Comparison of ENCODE assay signal across 9 cellular contexts in genomic region chr11:46391186-46391577, GRCh38. TPM values are rescaled to one million over a fixed set of nuclear protein-coding genes. Genes with fewer than 3 reads are reported as not detected.
DNase-seq lines count a peak whose midpoint lies in the region; ATAC-seq and TF ChIP-seq lines count a peak whose summit lies in the region.
"Had no signal": no experiment of that assay in that cellular context is flagged by ENCODE, and none has a peak within 500 bp of the region (broad histone marks: within the 10 kb centered on the region; RNA-seq: fewer than 3 reads in every experiment).

No MANE protein-coding gene starts in this region.

- H3K27ac Mint-ChIP-seq in stimulated activated effector memory CD8-positive, alpha-beta T cell treated with anti-CD3 and anti-CD28 coated beads, Interleukin-12 subunit alpha, Interleukin-12 subunit beta, amount 100 ng/mL, for 72 hours = no peak overlapping the region

- TF ChIP-seq RAD21 in SK-N-SH (IDR thresholded peaks at IDR 0.05; ENCODE audit: low read length) = no peak

- H3K27me3 ChIP-seq in SK-N-SH (ENCODE audit: insufficient read depth) (peaks cover 15% of the 10 kb centered on the region), SJCRH30 (no peaks in the 10 kb centered on the region), hepatocyte (peaks cover 43% of the 10 kb centered on the region), aorta (ENCODE audit: control insufficient read depth in 1 of 2, insufficient read depth in 2 of 2, low read length in 1 of 2) (no peaks in the 10 kb centered on the region)

- H3K4me3 ChIP-seq in SK-N-SH (ENCODE audit: low read depth in 2 of 2, low read length in 1 of 2) (peak overlapping the region; percentile 35 to 52; a peak in 2 of 4 replicates), SJCRH30 (peak overlapping the region; percentile 85), hepatocyte (no peak overlapping the region), aorta (ENCODE audit: low read length in 2 of 2) (no peak overlapping the region)
- H3K4me3 ChIP-seq: uterus had no signal

- H3K9me3 ChIP-seq in SK-N-SH = no peaks in the 10 kb centered on the region
- H3K9me3 ChIP-seq in SJCRH30 (replicated peaks) = no peaks in the 10 kb centered on the region
- no peaks in the 10 kb centered on the region for H3K9me3 ChIP-seq in hepatocyte (ENCODE audit: low read depth)
- H3K9me3 ChIP-seq in aorta (ENCODE audit: control insufficient read depth, low read length) = no peaks in the 10 kb centered on the region
- H3K9me3 ChIP-seq: uterus had no signal

- H3K79me2 ChIP-seq in SK-N-SH (ENCODE audit: insufficient read depth) (no peaks in the 10 kb centered on the region), hepatocyte (no peaks in the 10 kb centered on the region)

- CTCF ChIA-PET in SK-N-SH (lab: Yijun Ruan, JAX) = interaction anchor here (0.9 to 7.6 kb wide), 35 partner anchors 8 to 223 kb away, joined by 3 to 204 read pairs (median 5); partner anchors contain the start of genes AMBRA1, DGKZ and MDK

- no peaks in the 10 kb centered on the region for H3K9me3 Mint-ChIP-seq in stimulated activated effector memory CD8-positive, alpha-beta T cell treated with anti-CD3 and anti-CD28 coated beads, Interleukin-12 subunit alpha, Interleukin-12 subunit beta, amount 100 ng/mL, for 72 hours

- peaks cover 18% of the 10 kb centered on the region for H4K20me1 ChIP-seq in SK-N-SH (ENCODE audit: insufficient read depth)
- H4K20me1 ChIP-seq in hepatocyte (ENCODE audit: insufficient read depth, poor library complexity, severe bottlenecking) = no peaks in the 10 kb centered on the region

- H3K9ac ChIP-seq in SK-N-SH = no peak overlapping the region

- peaks cover 44% of the 10 kb centered on the region for H3K4me1 Mint-ChIP-seq in stimulated activated effector memory CD8-positive, alpha-beta T cell treated with anti-CD3 and anti-CD28 coated beads, Interleukin-12 subunit alpha, Interleukin-12 subunit beta, amount 100 ng/mL, for 72 hours

- peaks cover 11% of the 10 kb centered on the region for H3K36me3 Mint-ChIP-seq in stimulated activated effector memory CD8-positive, alpha-beta T cell treated with anti-CD3 and anti-CD28 coated beads, Interleukin-12 subunit alpha, Interleukin-12 subunit beta, amount 100 ng/mL, for 72 hours

- WGBS in SK-N-SH (ENCODE audit: low lambda C conversion rate) = 6% methylated on average over 9 of the region's 31 CpGs
- 4% methylated on average over 9 of the region's 31 CpGs for WGBS in hepatocyte (ENCODE audit: low lambda C conversion rate, missing lambda C conversion rate)
- 1% methylated on average over 14 to 31 of the region's 31 CpGs for WGBS in aorta, 2 donors

- peak overlapping the region; percentile 56 for H3K4me3 Mint-ChIP-seq in stimulated activated effector memory CD8-positive, alpha-beta T cell treated with anti-CD3 and anti-CD28 coated beads, Interleukin-12 subunit alpha, Interleukin-12 subunit beta, amount 100 ng/mL, for 72 hours

- no peaks in the 10 kb centered on the region for H3K36me3 ChIP-seq in SK-N-SH (replicated peaks in 1 of 2; ENCODE audit: control insufficient read depth in 1 of 2, insufficient read depth in 2 of 2, low read length in 1 of 2)
- no peaks in the 10 kb centered on the region for H3K36me3 ChIP-seq in SJCRH30
- H3K36me3 ChIP-seq in hepatocyte (replicated peaks; ENCODE audit: insufficient read depth, low read depth) = no peaks in the 10 kb centered on the region
- H3K36me3 ChIP-seq in aorta (ENCODE audit: control insufficient read depth in 1 of 2, insufficient read depth in 2 of 2, low read length in 1 of 2) = no peaks in the 10 kb centered on the region
- H3K36me3 ChIP-seq: uterus had no signal

- POLR2A ChIA-PET in SK-N-SH (lab: Yijun Ruan, JAX) = no interaction called here

- H3K4me2 ChIP-seq in SK-N-SH (no peak overlapping the region; the same call in 1 of the 2 replicates), hepatocyte (peak overlapping the region; percentile 96)

- intact Hi-C loops in aorta (cut with DNase I) = loop anchor here in 1 of 2 donors (5.0 kb wide), 1 partner anchor 226 kb away; the partner anchor contains the start of genes ATG13 and HARBI1

- ATAC-seq in SK-N-SH treated with all-trans-retinoic acid at 6 μM for 48 hours (no peak), HG03457 (IDR thresholded peaks at IDR 0.05; ENCODE audit: unreplicated experiment) (no peak), aorta (ENCODE audit: low FRiP score) (no peak)
- no peak for ATAC-seq in stimulated activated effector memory CD8-positive, alpha-beta T cell treated with anti-CD3 and anti-CD28 coated beads, Interleukin-12 subunit alpha, Interleukin-12 subunit beta, amount 100 ng/mL, for 72 hours

- H3K4me1 ChIP-seq in SK-N-SH (ENCODE audit: control insufficient read depth in 1 of 2, insufficient read depth in 2 of 2, low read depth in 1 of 2, low read length in 1 of 2) = peaks cover 0 to 27% of the 10 kb centered on the region in 2 experiments; a peak in 2 of 4 replicates
- peaks cover 10% of the 10 kb centered on the region for H3K4me1 ChIP-seq in SJCRH30
- H3K4me1 ChIP-seq in hepatocyte (ENCODE audit: insufficient read depth) = peaks cover 23% of the 10 kb centered on the region
- no peaks in the 10 kb centered on the region for H3K4me1 ChIP-seq in aorta (ENCODE audit: control insufficient read depth in 1 of 2, insufficient read depth in 2 of 2, low read length in 2 of 2)

- H3K9me2 ChIP-seq in SK-N-SH = no peaks in the 10 kb centered on the region
- no peaks in the 10 kb centered on the region for H3K9me2 ChIP-seq in hepatocyte (replicated peaks; ENCODE audit: insufficient read depth)

- DNase-seq in SK-N-SH = peak; percentile 65
- no peak for DNase-seq in SJCRH30
- DNase-seq in hepatocyte (ENCODE audit: low spot score) = no peak
- no peak for DNase-seq in stimulated activated effector memory CD8-positive, alpha-beta T cell treated with anti-CD3 and anti-CD28 coated beads, Interleukin-12 subunit alpha, Interleukin-12 subunit beta, amount 100 ng/mL, for 72 hours (ENCODE audit: low spot score in 2 of 2)
- no peak for DNase-seq in activated CD4-positive, CD25-positive, alpha-beta regulatory T cell treated with anti-CD3 and anti-CD28 coated beads, Interleukin-2, amount 50 U/mL, for 72 hours
- no peak for DNase-seq in aorta
- DNase-seq: uterus had no signal

- H3F3A ChIP-seq in SK-N-SH (replicated peaks; ENCODE audit: insufficient read depth) = peaks cover 17% of the 10 kb centered on the region

- no peak for TF ChIP-seq EP300 in SK-N-SH (IDR thresholded peaks at IDR 0.05; ENCODE audit: borderline replicate concordance in 1 of 2, low read depth in 1 of 2, low read length in 1 of 2)

- TF ChIP-seq CTCF in SK-N-SH (IDR thresholded peaks at IDR 0.05) (no peak), hepatocyte (IDR thresholded peaks at IDR 0.05; ENCODE audit: poor library complexity) (no peak)

- no peak overlapping the region for H3K27ac ChIP-seq in SK-N-SH (ENCODE audit: low read depth in 2 of 2, low read length in 1 of 2)
- H3K27ac ChIP-seq in SJCRH30 = no peak overlapping the region
- H3K27ac ChIP-seq in hepatocyte = no peak overlapping the region
- no peak overlapping the region for H3K27ac ChIP-seq in aorta (ENCODE audit: low read depth in 1 of 2, low read length in 2 of 2)
- H3K27ac ChIP-seq: uterus had no signal

- H2AFZ ChIP-seq in SK-N-SH (ENCODE audit: low read depth) (no peak overlapping the region), hepatocyte (no peak overlapping the region)

TF ChIP-seq in SK-N-SH, 30 proteins besides CTCF, POLR2A, EP300 and RAD21 (continues in another document):
- TF ChIP-seq RCOR1 (IDR thresholded peaks at IDR 0.05; ENCODE audit: low read length) (no peak), NFIC (IDR thresholded peaks at IDR 0.05; ENCODE audit: borderline replicate concordance) (no peak), MAX (IDR thresholded peaks at IDR 0.05; ENCODE audit: low read depth) (no peak), FOSL2 (IDR thresholded peaks at IDR 0.05; ENCODE audit: borderline replicate concordance, low read depth) (no peak), GABPA (IDR thresholded peaks at IDR 0.05; ENCODE audit: low read depth) (no peak), SMC3 (IDR thresholded peaks at IDR 0.05; ENCODE audit: low read depth, low read length) (no peak)

TF ChIP-seq in SK-N-SH treated with all-trans-retinoic acid at 6 μM for 48 hours, 23 proteins besides CTCF, POLR2A, EP300 and RAD21 (continues in another document):
- TF ChIP-seq ARNTL (CRISPR knock-in tag; IDR thresholded peaks at IDR 0.05; ENCODE audit: borderline replicate concordance, low read depth) = no peak
- TF ChIP-seq TOX (CRISPR knock-in tag; IDR thresholded peaks at IDR 0.05; ENCODE audit: borderline replicate concordance) = no peak
- TF ChIP-seq ZC3H10 (CRISPR knock-in tag; IDR thresholded peaks at IDR 0.05) = no peak
- TF ChIP-seq PPARA (CRISPR knock-in tag; IDR thresholded peaks at IDR 0.05; ENCODE audit: borderline replicate concordance) = no peak

RNA-seq across cellular contexts. Expression of gene CHRM4, which starts 0.4 kb away (rescaled TPM):
- 0.13 and 0.26 TPM in 2 replicates for polyA plus RNA-seq in SK-N-SH (2012; rRNA removed)
- 0.08 and 0.18 TPM in 2 replicates for polyA plus RNA-seq in SK-N-SH (2012; cell fraction: cytosol; rRNA removed)
- polyA plus RNA-seq in SK-N-SH (2012; cell fraction: nucleus; rRNA removed) = 0.36 and 0.39 TPM in 2 replicates
- total RNA-seq in SJCRH30 (2014; rRNA removed; shearing (Covaris generic)) = 0.81 and 0.97 TPM in 2 replicates
- total RNA-seq in hepatocyte = 0.30 and 0.84 TPM in 2 replicates
- polyA plus RNA-seq in hepatocyte = 0.30 TPM in 1 of 2 replicates, not detected in the other
- total RNA-seq in aorta = under 1 TPM in 1 of 2 donors, not detected in 1; 0.29 TPM
- polyA plus RNA-seq in aorta = 1 to 10 TPM in 1 of 2 donors, under 1 TPM in 1; 0.28 to 1.9 TPM

RNA-seq across cellular contexts. Expression of gene MDK, which starts 9.7 kb away (rescaled TPM):
- 1,545 and 2,395 TPM in 2 replicates for polyA plus RNA-seq in SK-N-SH (2012; rRNA removed)
- polyA plus RNA-seq in SK-N-SH (2012; cell fraction: cytosol; rRNA removed) = 1,392 and 2,174 TPM in 2 replicates
- 538 and 1,110 TPM in 2 replicates for polyA plus RNA-seq in SK-N-SH (2012; cell fraction: nucleus; rRNA removed)
- total RNA-seq in SJCRH30 (2014; rRNA removed; shearing (Covaris generic)) = 122 and 142 TPM in 2 replicates
- 515 and 562 TPM in 2 replicates for total RNA-seq in hepatocyte
- 1,225 and 1,549 TPM in 2 replicates for polyA plus RNA-seq in hepatocyte
- total RNA-seq in aorta = 10 to 100 TPM; 11.8 to 23.4 TPM
- 10 to 100 TPM; 15.8 to 40.3 TPM for polyA plus RNA-seq in aorta

RNA-seq across cellular contexts. Expression of gene DGKZ, which starts 43.9 kb away (rescaled TPM):
- polyA plus RNA-seq in SK-N-SH (2012; rRNA removed) (23.9 and 33.2 TPM in 2 replicates), hepatocyte (42.9 and 52.4 TPM in 2 replicates), aorta (10 to 100 TPM; 15.8 to 33.4 TPM)
- 9.1 and 17.5 TPM in 2 replicates for polyA plus RNA-seq in SK-N-SH (2012; cell fraction: cytosol; rRNA removed)
- 80.1 and 95.5 TPM in 2 replicates for polyA plus RNA-seq in SK-N-SH (2012; cell fraction: nucleus; rRNA removed)
- 34.2 and 42.1 TPM in 2 replicates for total RNA-seq in SJCRH30 (2014; rRNA removed; shearing (Covaris generic))
- total RNA-seq in hepatocyte (26.6 and 28.2 TPM in 2 replicates), aorta (10 to 100 TPM; 36.1 to 61.1 TPM)

Comparison
In these comparisons a context has a peak if more than half of its experiments do, and no peak if none do; other contexts are left out.
1. H3K4me3 ChIP-seq: peak in SK-N-SH (2 of 2) and SJCRH30 (single experiment); none in hepatocyte (single experiment) and aorta (0 of 2).